In genomic region chr2:172734711-172735645, GRCh38 we compare ENCODE assay signal across 9 cellular contexts. TPM values are rescaled to one million over a fixed set of nuclear protein-coding genes. Genes with fewer than 3 reads are reported as not detected.
A peak's percentile ranks its signal among the peaks of the same experiment; 100 is the strongest.
DNase-seq lines count a peak whose midpoint lies in the region; ATAC-seq, FAIRE-seq and TF ChIP-seq lines count a peak whose summit lies in the region.
"Had no signal": no experiment of that assay in that cellular context is flagged by ENCODE, and none has a peak within 500 bp of the region (broad histone marks: within the 10 kb centered on the region; RNA-seq: fewer than 3 reads in every experiment).

No MANE protein-coding gene starts in this region.

- H3K4me3 Mint-ChIP-seq in naive B cell, result peak overlapping the region in 7 of 8 donors; percentile 37 to 86 (median 50)

- H3K36me3 ChIP-seq in ACC112 (ENCODE audit: insufficient read depth, low read length), result no peaks in the 10 kb centered on the region
- no peaks in the 10 kb centered on the region for H3K36me3 ChIP-seq in mammary epithelial cell (ENCODE audit: insufficient read depth, low read length)

- peaks cover 49 to 63% (median 60%) of the 10 kb centered on the region in 3 donors for H3K27me3 Mint-ChIP-seq in naive B cell

- H3K36me3 Mint-ChIP-seq in naive B cell, result no peaks in the 10 kb centered on the region

- in situ Hi-C loops in mammary epithelial cell (cut with MboI; ENCODE audit: low sequenced_read_pairs in 2 of 2), result no loop called here

- H3K9me3 ChIP-seq in mammary epithelial cell (replicated peaks; ENCODE audit: insufficient read depth, low read length), result no peaks in the 10 kb centered on the region

- dilution Hi-C loops in mammary epithelial cell (cut with HindIII; ENCODE audit: low sequenced_read_pairs), result no loop called here

- H4K20me1 ChIP-seq in mammary epithelial cell (ENCODE audit: insufficient read depth, low read length), result no peaks in the 10 kb centered on the region

- H3K27ac Mint-ChIP-seq in naive B cell, result peak overlapping the region in 1 of 6 donors; percentile 38

- no peak overlapping the region for H3K9ac ChIP-seq in mammary epithelial cell (ENCODE audit: insufficient read depth, low read length)

- peaks cover 0 to 8% (median 6%) of the 10 kb centered on the region in 3 donors for H3K4me1 Mint-ChIP-seq in naive B cell

- DNase-seq in HTR-8/SVneo (ENCODE audit: insufficient read length, low spot score) (peak; percentile 6), mammary epithelial cell (peak; percentile 68), naive B cell (no peak), NCI-H524 treated with DMSO at 0.1 percent for 48 hours (lab: John Stamatoyannopoulos, UW) (no peak), NCI-H2196 (lab: John Stamatoyannopoulos, UW; ENCODE audit: unreplicated experiment) (no peak), NCI-H226 (no peak), germinal center (ENCODE audit: low spot score) (no peak)

- CTCF ChIA-PET in mammary epithelial cell (lab: Charles Lee; ENCODE audit: low non-redundant PET), result no interaction called here

- H3K27me3 ChIP-seq in ACC112 (ENCODE audit: insufficient read depth, low read length) (peaks cover 63% of the 10 kb centered on the region), mammary epithelial cell (ENCODE audit: insufficient read depth, low read length) (peaks cover 5% of the 10 kb centered on the region)

- no peaks in the 10 kb centered on the region for H3K4me1 ChIP-seq in ACC112 (ENCODE audit: control insufficient read depth, insufficient read depth, low read length, unreplicated experiment)
- peaks cover 8% of the 10 kb centered on the region for H3K4me1 ChIP-seq in mammary epithelial cell (ENCODE audit: insufficient read depth, low read length)

- intact Hi-C loops in mammary epithelial cell (cut with micrococcal nuclease), result no loop called here

- peaks cover 0 to 2% (median 0%) of the 10 kb centered on the region in 7 donors for H3K9me3 Mint-ChIP-seq in naive B cell

- H3K27ac ChIP-seq in ACC112 (ENCODE audit: low read depth, low read length), result no peak overlapping the region
- H3K27ac ChIP-seq in mammary epithelial cell (ENCODE audit: insufficient read depth, low read depth, low read length), result no peak overlapping the region

- H2AFZ ChIP-seq in ACC112 (ENCODE audit: low read length, unreplicated experiment), result no peak overlapping the region
- peak overlapping the region; percentile 92 for H2AFZ ChIP-seq in mammary epithelial cell (ENCODE audit: low read depth, low read length)

- 80% methylated on average over 5 of the region's 30 CpGs for WGBS in mammary epithelial cell (ENCODE audit: low coverage, missing lambda C conversion rate)

- peak overlapping the region; percentile 74 for H3K4me3 ChIP-seq in ACC112 (ENCODE audit: low read depth, low read length)
- peak overlapping the region; percentile 40 to 56 (median 53) for H3K4me3 ChIP-seq in mammary epithelial cell (replicated peaks in 1 of 3; ENCODE audit: insufficient read depth in 1 of 3, low read depth in 2 of 3, low read length in 3 of 3)

- H3K4me2 ChIP-seq in mammary epithelial cell (ENCODE audit: insufficient read depth, low read depth, low read length), result peak overlapping the region; percentile 95

- H3K79me2 ChIP-seq in ACC112 (ENCODE audit: control insufficient read depth, insufficient read depth, low read length, unreplicated experiment) (no peaks in the 10 kb centered on the region), mammary epithelial cell (ENCODE audit: insufficient read depth, low read length) (no peaks in the 10 kb centered on the region)

- peak; percentile 33 for FAIRE-seq in HTR-8/SVneo (lab: Jason Lieb, UNC)
- FAIRE-seq: islet of Langerhans had no signal

- ATAC-seq in naive B cell (ENCODE audit: low read depth in 2 of 2), result no peak

- no TSS peak for BruUV-seq in mammary epithelial cell (replicated peaks; lab: Mats Ljungman, UMichigan)

- TF ChIP-seq CTCF in mammary epithelial cell (conservative IDR thresholded peaks at IDR 0.05 in 1 of 2, IDR thresholded peaks at IDR 0.05 in 1 of 2; ENCODE audit: extremely low read depth in 1 of 2, insufficient read depth in 1 of 2, low read depth in 1 of 2, low read length in 2 of 2), result no peak

RNA-seq across cellular contexts. Expression of gene RAPGEF4, which starts 0.7 kb away (rescaled TPM):
- 1 to 10 TPM; 1.7 to 3.2 TPM for total RNA-seq in mammary epithelial cell
- polyA plus RNA-seq in mammary epithelial cell, result 0.39 TPM
- not detected for polyA minus RNA-seq in mammary epithelial cell
- under 1 TPM in 1 of 6 donors, not detected in 5; 0.07 TPM for polyA plus RNA-seq in naive B cell (ENCODE audit: low read depth in 6 of 6)

Comparison
In these comparisons a context has a peak if more than half of its experiments do, and no peak if none do; other contexts are left out.
1. DNase-seq: peak in HTR-8/SVneo (single experiment) and mammary epithelial cell (single experiment); none in naive B cell (single experiment), NCI-H524 treated with DMSO at 0.1 percent for 48 hours (single experiment), NCI-H2196 (single experiment), NCI-H226 (single experiment) and germinal center (single experiment).